In genomic region chr12:92486443-92487137, GRCh38 we compare ENCODE assay signal across 24 cellular contexts.
DNase-seq lines count a peak whose midpoint lies in the region; ATAC-seq and TF ChIP-seq lines count a peak whose summit lies in the region.
"Had no signal": no experiment of that assay in that cellular context is flagged by ENCODE, and none has a peak within 500 bp of the region (broad histone marks: within the 10 kb centered on the region; RNA-seq: fewer than 3 reads in every experiment).

No MANE protein-coding gene starts in this region.

- TF ChIP-seq CTCF in fibroblast of villous mesenchyme (IDR thresholded peaks at IDR 0.05; ENCODE audit: insufficient read depth, low read depth, low read length) = no peak

- H3K27ac Mint-ChIP-seq in stimulated activated memory B cell treated with anti-CD40 and anti-IgM and Interleukin-4, amounts not matched to agents 10 μg/mL and 1 μg/mL and 100 μg/mL, for 72 hours = peak overlapping the region; percentile 83
- no peak overlapping the region for H3K27ac Mint-ChIP-seq in activated T-cell treated with anti-CD3 and anti-CD28 coated beads, Interleukin-2, amount 50 U/mL, for 24 hours
- no peak overlapping the region for H3K27ac Mint-ChIP-seq in activated naive CD8-positive, alpha-beta T cell treated with anti-CD3 and anti-CD28 coated beads for 36 hours
- H3K27ac Mint-ChIP-seq in natural killer cell treated with Interleukin-12 subunit alpha and Interleukin-12 subunit beta and Interleukin-15 and Interleukin-18, amount 100 ng/mL, for 72 hours = no peak overlapping the region
- H3K27ac Mint-ChIP-seq: activated CD8-positive, alpha-beta T cell treated with anti-CD3 and anti-CD28 coated beads, Interleukin-2, amount 10 ng/mL, durations not matched to agents 7 days and 5 days had no signal

- H3K9me3 Mint-ChIP-seq in stimulated activated memory B cell treated with anti-CD40 and anti-IgM and Interleukin-4, amounts not matched to agents 10 μg/mL and 1 μg/mL and 100 μg/mL, for 72 hours = peaks cover 3% of the 10 kb centered on the region
- peaks cover 5% of the 10 kb centered on the region for H3K9me3 Mint-ChIP-seq in activated T-cell treated with anti-CD3 and anti-CD28 coated beads, Interleukin-2, amount 50 U/mL, for 24 hours
- H3K9me3 Mint-ChIP-seq in activated naive CD8-positive, alpha-beta T cell treated with anti-CD3 and anti-CD28 coated beads for 36 hours = peaks cover 13% of the 10 kb centered on the region
- peaks cover 2% of the 10 kb centered on the region for H3K9me3 Mint-ChIP-seq in natural killer cell treated with Interleukin-12 subunit alpha and Interleukin-12 subunit beta and Interleukin-15 and Interleukin-18, amount 100 ng/mL, for 72 hours

- H3K4me3 Mint-ChIP-seq in stimulated activated memory B cell treated with anti-CD40 and anti-IgM and Interleukin-4, amounts not matched to agents 10 μg/mL and 1 μg/mL and 100 μg/mL, for 72 hours = no peak overlapping the region
- no peak overlapping the region for H3K4me3 Mint-ChIP-seq in activated T-cell treated with anti-CD3 and anti-CD28 coated beads, Interleukin-2, amount 50 U/mL, for 24 hours
- H3K4me3 Mint-ChIP-seq in activated naive CD8-positive, alpha-beta T cell treated with anti-CD3 and anti-CD28 coated beads for 36 hours = no peak overlapping the region
- no peak overlapping the region for H3K4me3 Mint-ChIP-seq in natural killer cell treated with Interleukin-12 subunit alpha and Interleukin-12 subunit beta and Interleukin-15 and Interleukin-18, amount 100 ng/mL, for 72 hours
- H3K4me3 Mint-ChIP-seq: activated CD8-positive, alpha-beta T cell treated with anti-CD3 and anti-CD28 coated beads, Interleukin-2, amount 10 ng/mL, durations not matched to agents 7 days and 5 days; naive thymus-derived CD4-positive, alpha-beta T cell had no signal

- H3K27me3 Mint-ChIP-seq in stimulated activated memory B cell treated with anti-CD40 and anti-IgM and Interleukin-4, amounts not matched to agents 10 μg/mL and 1 μg/mL and 100 μg/mL, for 72 hours = no peaks in the 10 kb centered on the region
- no peaks in the 10 kb centered on the region for H3K27me3 Mint-ChIP-seq in activated T-cell treated with anti-CD3 and anti-CD28 coated beads, Interleukin-2, amount 50 U/mL, for 24 hours
- H3K27me3 Mint-ChIP-seq in activated naive CD8-positive, alpha-beta T cell treated with anti-CD3 and anti-CD28 coated beads for 36 hours = no peaks in the 10 kb centered on the region
- H3K27me3 Mint-ChIP-seq in natural killer cell treated with Interleukin-12 subunit alpha and Interleukin-12 subunit beta and Interleukin-15 and Interleukin-18, amount 100 ng/mL, for 72 hours = no peaks in the 10 kb centered on the region
- H3K27me3 Mint-ChIP-seq: naive thymus-derived CD4-positive, alpha-beta T cell had no signal

- DNase-seq in fibroblast of villous mesenchyme (ENCODE audit: low read depth) (peak; percentile 83), retina (no peak)
- DNase-seq in activated T-cell treated with anti-CD3 and anti-CD28 coated beads, Interleukin-2, amount 50 U/mL, for 24 hours = no peak
- DNase-seq in activated naive CD8-positive, alpha-beta T cell treated with anti-CD3 and anti-CD28 coated beads for 36 hours = no peak
- DNase-seq in natural killer cell treated with Interleukin-12 subunit alpha and Interleukin-12 subunit beta and Interleukin-15 and Interleukin-18, amount 100 ng/mL, for 72 hours (ENCODE audit: low spot score) = no peak
- DNase-seq: activated CD4-positive, CD25-positive, alpha-beta regulatory T cell; activated CD8-positive, alpha-beta T cell treated with anti-CD3 and anti-CD28 coated beads, Interleukin-2, amount 10 ng/mL, durations not matched to agents 7 days and 5 days; activated gamma-delta T cell treated with Interleukin-2 at 50 U/mL for 16 hours; activated T-cell treated with anti-CD3 and anti-CD28 coated beads for 4 hours; H7; naive thymus-derived CD4-positive, alpha-beta T cell; NCI-H1105; NCI-H2081; NCI-H82; PC-9; right cardiac atrium; Right ventricle myocardium superior; stimulated activated CD4-positive, alpha-beta T cell treated with anti-CD3 and anti-CD28 coated beads, Interleukin-12 subunit alpha, Interleukin-12 subunit beta, amount 100 ng/mL, for 4 hours; stimulated activated CD4-positive, alpha-beta T cell treated with anti-CD3 and anti-CD28 coated beads, Interleukin-4, amount 100 ng/mL, for 24 hours; stimulated activated naive CD8-positive, alpha-beta T cell treated with anti-CD3 and anti-CD28 coated beads, Interleukin-15, Interleukin-2, amounts not matched to agents 100 U/mL and 50 U/mL, for 24 hours had no signal

- H3K4me3 ChIP-seq in fibroblast of villous mesenchyme (ENCODE audit: low read depth, low read length) = no peak overlapping the region
- H3K4me3 ChIP-seq: PC-9, thoracic aorta had no signal

- peaks cover 54% of the 10 kb centered on the region for H3K4me1 Mint-ChIP-seq in stimulated activated memory B cell treated with anti-CD40 and anti-IgM and Interleukin-4, amounts not matched to agents 10 μg/mL and 1 μg/mL and 100 μg/mL, for 72 hours
- H3K4me1 Mint-ChIP-seq in activated T-cell treated with anti-CD3 and anti-CD28 coated beads, Interleukin-2, amount 50 U/mL, for 24 hours (ENCODE audit: low read depth) = peaks cover 37% of the 10 kb centered on the region
- H3K4me1 Mint-ChIP-seq in activated naive CD8-positive, alpha-beta T cell treated with anti-CD3 and anti-CD28 coated beads for 36 hours = peaks cover 27% of the 10 kb centered on the region
- H3K4me1 Mint-ChIP-seq in natural killer cell treated with Interleukin-12 subunit alpha and Interleukin-12 subunit beta and Interleukin-15 and Interleukin-18, amount 100 ng/mL, for 72 hours (ENCODE audit: low read depth in 2 of 2) = peaks cover 6 to 16% of the 10 kb centered on the region in 2 donors

- peaks cover 16% of the 10 kb centered on the region for H3K36me3 Mint-ChIP-seq in stimulated activated memory B cell treated with anti-CD40 and anti-IgM and Interleukin-4, amounts not matched to agents 10 μg/mL and 1 μg/mL and 100 μg/mL, for 72 hours
- peaks cover 1% of the 10 kb centered on the region for H3K36me3 Mint-ChIP-seq in activated T-cell treated with anti-CD3 and anti-CD28 coated beads, Interleukin-2, amount 50 U/mL, for 24 hours (ENCODE audit: low read depth)
- peaks cover 9% of the 10 kb centered on the region for H3K36me3 Mint-ChIP-seq in activated naive CD8-positive, alpha-beta T cell treated with anti-CD3 and anti-CD28 coated beads for 36 hours
- peaks cover 2% of the 10 kb centered on the region for H3K36me3 Mint-ChIP-seq in natural killer cell treated with Interleukin-12 subunit alpha and Interleukin-12 subunit beta and Interleukin-15 and Interleukin-18, amount 100 ng/mL, for 72 hours

- ATAC-seq in GM18907 (IDR thresholded peaks at IDR 0.05; ENCODE audit: unreplicated experiment) (peak; percentile 52), HG03280 (IDR thresholded peaks at IDR 0.05; ENCODE audit: unreplicated experiment) (peak; percentile 37)
- no peak for ATAC-seq in stimulated activated memory B cell treated with anti-CD40 and anti-IgM and Interleukin-4, amounts not matched to agents 10 μg/mL and 1 μg/mL and 100 μg/mL, for 72 hours
- ATAC-seq in natural killer cell treated with Interleukin-12 subunit alpha and Interleukin-12 subunit beta and Interleukin-15 and Interleukin-18, amount 100 ng/mL, for 72 hours = no peak
- ATAC-seq: activated CD8-positive, alpha-beta T cell treated with anti-CD3 and anti-CD28 coated beads, Interleukin-2, amount 10 ng/mL, durations not matched to agents 7 days and 5 days; naive thymus-derived CD4-positive, alpha-beta T cell; stimulated activated naive CD8-positive, alpha-beta T cell treated with anti-CD3 and anti-CD28 coated beads, Interleukin-15, Interleukin-2, amounts not matched to agents 100 U/mL and 50 U/mL, for 24 hours had no signal

Comparison
In these comparisons a context has a peak if more than half of its experiments do, and no peak if none do; other contexts are left out.
1. ATAC-seq: peak in GM18907 (single experiment) and HG03280 (single experiment); none in stimulated activated memory B cell treated with anti-CD40 and anti-IgM and Interleukin-4, amounts not matched to agents 10 μg/mL and 1 μg/mL and 100 μg/mL, for 72 hours (single experiment) and natural killer cell treated with Interleukin-12 subunit alpha and Interleukin-12 subunit beta and Interleukin-15 and Interleukin-18, amount 100 ng/mL, for 72 hours (0 of 2).